In genomic region chr2:85324639-85325465, GRCh38 we compare ENCODE assay signal across 1 cellular context.
TF ChIP-seq lines count a peak whose summit lies in the region.

No MANE protein-coding gene starts in this region.

TF ChIP-seq in HepG2, 621 proteins besides CTCF, POLR2A, EP300 and RAD21 (continued from another document and continues in another):
- no peak for TF ChIP-seq USF2 (IDR thresholded peaks at IDR 0.05; ENCODE audit: low read depth, low read length)
- TF ChIP-seq USF2 (CRISPR knock-in tag; IDR thresholded peaks at IDR 0.05; ENCODE audit: borderline replicate concordance): peak; percentile 50; the same call in 1 of the 2 replicates
- peak; percentile 72; the same call in 1 of the 2 replicates for TF ChIP-seq ZNF816 (CRISPR knock-in tag; IDR thresholded peaks at IDR 0.05; ENCODE audit: borderline replicate concordance)
- TF ChIP-seq SRF (IDR thresholded peaks at IDR 0.05; ENCODE audit: low read depth, low read length): peak; percentile 39; the same call in 1 of the 2 replicates
- peak; percentile 95 for TF ChIP-seq MEF2D (CRISPR knock-in tag; IDR thresholded peaks at IDR 0.05)
- peak; percentile 51 for TF ChIP-seq MED8 (CRISPR knock-in tag; IDR thresholded peaks at IDR 0.05; ENCODE audit: insufficient replicate concordance)
- 0 out of 2 replicates have a peak, but pooled peaks have one; percentile 30 for TF ChIP-seq ZMAT3 (CRISPR knock-in tag; conservative IDR thresholded peaks at IDR 0.05)
- no peak for TF ChIP-seq REL (CRISPR knock-in tag; conservative IDR thresholded peaks at IDR 0.05)
- no peak for TF ChIP-seq ZSCAN20 (CRISPR knock-in tag; IDR thresholded peaks at IDR 0.05; ENCODE audit: borderline replicate concordance)
- peak; percentile 69; the same call in 1 of the 2 replicates for TF ChIP-seq ATF1 (CRISPR knock-in tag; IDR thresholded peaks at IDR 0.05)
- TF ChIP-seq SKI (IDR thresholded peaks at IDR 0.05; ENCODE audit: partially characterized antibody): peak; percentile 95
- TF ChIP-seq ZNF367 (CRISPR knock-in tag; IDR thresholded peaks at IDR 0.05; ENCODE audit: borderline replicate concordance): no peak
- TF ChIP-seq GPN1 (CRISPR knock-in tag; IDR thresholded peaks at IDR 0.05; ENCODE audit: borderline replicate concordance): no peak
- no peak for TF ChIP-seq RBAK (CRISPR knock-in tag; IDR thresholded peaks at IDR 0.05)
- no peak for TF ChIP-seq SP1 (IDR thresholded peaks at IDR 0.05)
- TF ChIP-seq SP1 (CRISPR knock-in tag; IDR thresholded peaks at IDR 0.05): peak; percentile 36
- no peak for TF ChIP-seq SRSF4 (IDR thresholded peaks at IDR 0.05; ENCODE audit: low read depth, low read length, poor library complexity, severe bottlenecking)
- no peak for TF ChIP-seq TBP (CRISPR knock-in tag; IDR thresholded peaks at IDR 0.05)
- no peak for TF ChIP-seq ZNF570 (CRISPR knock-in tag; IDR thresholded peaks at IDR 0.05; ENCODE audit: borderline replicate concordance)
- TF ChIP-seq, protein P1, sequence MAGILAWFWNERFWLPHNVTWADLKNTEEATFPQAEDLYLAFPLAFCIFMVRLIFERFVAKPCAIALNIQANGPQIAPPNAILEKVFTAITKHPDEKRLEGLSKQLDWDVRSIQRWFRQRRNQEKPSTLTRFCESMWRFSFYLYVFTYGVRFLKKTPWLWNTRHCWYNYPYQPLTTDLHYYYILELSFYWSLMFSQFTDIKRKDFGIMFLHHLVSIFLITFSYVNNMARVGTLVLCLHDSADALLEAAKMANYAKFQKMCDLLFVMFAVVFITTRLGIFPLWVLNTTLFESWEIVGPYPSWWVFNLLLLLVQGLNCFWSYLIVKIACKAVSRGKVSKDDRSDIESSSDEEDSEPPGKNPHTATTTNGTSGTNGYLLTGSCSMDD (CRISPR knock-in tag; IDR thresholded peaks at IDR 0.05): no peak
- peak; percentile 97 for TF ChIP-seq TFAP4 (IDR thresholded peaks at IDR 0.05; ENCODE audit: borderline replicate concordance, low read depth)
- TF ChIP-seq CAMTA2 (CRISPR knock-in tag; IDR thresholded peaks at IDR 0.05; ENCODE audit: borderline replicate concordance): no peak
- TF ChIP-seq ZNF670 (CRISPR knock-in tag; IDR thresholded peaks at IDR 0.05; ENCODE audit: borderline replicate concordance): no peak
- TF ChIP-seq, protein P2, sequence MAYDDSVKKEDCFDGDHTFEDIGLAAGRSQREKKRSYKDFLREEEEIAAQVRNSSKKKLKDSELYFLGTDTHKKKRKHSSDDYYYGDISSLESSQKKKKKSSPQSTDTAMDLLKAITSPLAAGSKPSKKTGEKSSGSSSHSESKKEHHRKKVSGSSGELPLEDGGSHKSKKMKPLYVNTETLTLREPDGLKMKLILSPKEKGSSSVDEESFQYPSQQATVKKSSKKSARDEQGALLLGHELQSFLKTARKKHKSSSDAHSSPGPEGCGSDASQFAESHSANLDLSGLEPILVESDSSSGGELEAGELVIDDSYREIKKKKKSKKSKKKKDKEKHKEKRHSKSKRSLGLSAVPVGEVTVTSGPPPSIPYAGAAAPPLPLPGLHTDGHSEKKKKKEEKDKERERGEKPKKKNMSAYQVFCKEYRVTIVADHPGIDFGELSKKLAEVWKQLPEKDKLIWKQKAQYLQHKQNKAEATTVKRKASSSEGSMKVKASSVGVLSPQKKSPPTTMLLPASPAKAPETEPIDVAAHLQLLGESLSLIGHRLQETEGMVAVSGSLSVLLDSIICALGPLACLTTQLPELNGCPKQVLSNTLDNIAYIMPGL (CRISPR knock-in tag; IDR thresholded peaks at IDR 0.05; ENCODE audit: borderline replicate concordance in 1 of 2, low read depth in 1 of 2): 0 out of 4 replicates have a peak, but pooled peaks have one; percentile 16 to 17
- TF ChIP-seq HNF4G (IDR thresholded peaks at IDR 0.05; ENCODE audit: borderline replicate concordance, low read depth, low read length): peak; percentile 79
- peak; percentile 88; the same call in 1 of the 2 replicates for TF ChIP-seq HNF4G (CRISPR knock-in tag; IDR thresholded peaks at IDR 0.05; ENCODE audit: borderline replicate concordance, low read depth)
- TF ChIP-seq KMT2A (CRISPR knock-in tag; IDR thresholded peaks at IDR 0.05): peak; percentile 35; the same call in 1 of the 2 replicates
- TF ChIP-seq, protein P3, sequence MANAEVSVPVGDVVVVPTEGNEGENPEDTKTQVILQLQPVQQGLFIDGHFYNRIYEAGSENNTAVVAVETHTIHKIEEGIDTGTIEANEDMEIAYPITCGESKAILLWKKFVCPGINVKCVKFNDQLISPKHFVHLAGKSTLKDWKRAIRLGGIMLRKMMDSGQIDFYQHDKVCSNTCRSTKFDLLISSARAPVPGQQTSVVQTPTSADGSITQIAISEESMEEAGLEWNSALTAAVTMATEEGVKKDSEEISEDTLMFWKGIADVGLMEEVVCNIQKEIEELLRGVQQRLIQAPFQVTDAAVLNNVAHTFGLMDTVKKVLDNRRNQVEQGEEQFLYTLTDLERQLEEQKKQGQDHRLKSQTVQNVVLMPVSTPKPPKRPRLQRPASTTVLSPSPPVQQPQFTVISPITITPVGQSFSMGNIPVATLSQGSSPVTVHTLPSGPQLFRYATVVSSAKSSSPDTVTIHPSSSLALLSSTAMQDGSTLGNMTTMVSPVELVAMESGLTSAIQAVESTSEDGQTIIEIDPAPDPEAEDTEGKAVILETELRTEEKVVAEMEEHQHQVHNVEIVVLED (CRISPR knock-in tag; IDR thresholded peaks at IDR 0.05; ENCODE audit: borderline replicate concordance): peak; percentile 52; the same call in 1 of the 2 replicates
- TF ChIP-seq ZNF513 (CRISPR knock-in tag; conservative IDR thresholded peaks at IDR 0.05): 0 out of 2 replicates have a peak, but pooled peaks have one; percentile 31
- peak; percentile 79 for TF ChIP-seq PITX1 (CRISPR knock-in tag; IDR thresholded peaks at IDR 0.05)
- TF ChIP-seq CC2D1A (CRISPR knock-in tag; IDR thresholded peaks at IDR 0.05): 0 out of 2 replicates have a peak, but pooled peaks have one; percentile 86
- peak; percentile 96 for TF ChIP-seq RARA (CRISPR knock-in tag; IDR thresholded peaks at IDR 0.05)
- TF ChIP-seq, protein P4, sequence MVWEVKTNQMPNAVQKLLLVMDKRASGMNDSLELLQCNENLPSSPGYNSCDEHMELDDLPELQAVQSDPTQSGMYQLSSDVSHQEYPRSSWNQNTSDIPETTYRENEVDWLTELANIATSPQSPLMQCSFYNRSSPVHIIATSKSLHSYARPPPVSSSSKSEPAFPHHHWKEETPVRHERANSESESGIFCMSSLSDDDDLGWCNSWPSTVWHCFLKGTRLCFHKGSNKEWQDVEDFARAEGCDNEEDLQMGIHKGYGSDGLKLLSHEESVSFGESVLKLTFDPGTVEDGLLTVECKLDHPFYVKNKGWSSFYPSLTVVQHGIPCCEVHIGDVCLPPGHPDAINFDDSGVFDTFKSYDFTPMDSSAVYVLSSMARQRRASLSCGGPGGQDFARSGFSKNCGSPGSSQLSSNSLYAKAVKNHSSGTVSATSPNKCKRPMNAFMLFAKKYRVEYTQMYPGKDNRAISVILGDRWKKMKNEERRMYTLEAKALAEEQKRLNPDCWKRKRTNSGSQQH (CRISPR knock-in tag; IDR thresholded peaks at IDR 0.05; ENCODE audit: low read depth): peak; percentile 70; the same call in 1 of the 2 replicates
- TF ChIP-seq PHF5A (CRISPR knock-in tag; IDR thresholded peaks at IDR 0.05; ENCODE audit: low read depth, unreplicated experiment): peak; percentile 92
- TF ChIP-seq ZNF12 (CRISPR knock-in tag; IDR thresholded peaks at IDR 0.05): peak; percentile 46; the same call in 1 of the 2 replicates
- peak; percentile 58; the same call in 1 of the 2 replicates for TF ChIP-seq ZMYM3 (CRISPR knock-in tag; IDR thresholded peaks at IDR 0.05)
- TF ChIP-seq DZIP1 (CRISPR knock-in tag; IDR thresholded peaks at IDR 0.05): no peak
- peak; percentile 30; the same call in 1 of the 2 replicates for TF ChIP-seq FOXO1 (CRISPR knock-in tag; IDR thresholded peaks at IDR 0.05)
- TF ChIP-seq MAZ (IDR thresholded peaks at IDR 0.05; ENCODE audit: borderline replicate concordance, low read depth, low read length): no peak
- TF ChIP-seq MAZ (CRISPR knock-in tag; IDR thresholded peaks at IDR 0.05; ENCODE audit: low read depth): peak; percentile 59
- TF ChIP-seq IKZF4 (CRISPR knock-in tag; IDR thresholded peaks at IDR 0.05; ENCODE audit: borderline replicate concordance, low read depth, not compliant biosample characterization): no peak
- TF ChIP-seq SP2 (CRISPR knock-in tag; IDR thresholded peaks at IDR 0.05): no peak
- TF ChIP-seq ZNF772 (CRISPR knock-in tag; IDR thresholded peaks at IDR 0.05): peak; percentile 24; the same call in 1 of the 2 replicates
- TF ChIP-seq THYN1 (CRISPR knock-in tag; IDR thresholded peaks at IDR 0.05; ENCODE audit: borderline replicate concordance, low read depth): no peak
- peak in 1 of 2 experiments; percentile 90; a peak in 2 of 4 replicates for TF ChIP-seq KLF16 (CRISPR knock-in tag; IDR thresholded peaks at IDR 0.05)
- no peak; the same call in 1 of the 2 replicates for TF ChIP-seq ZNF460 (CRISPR knock-in tag; IDR thresholded peaks at IDR 0.05; ENCODE audit: borderline replicate concordance)
- TF ChIP-seq, protein P5, sequence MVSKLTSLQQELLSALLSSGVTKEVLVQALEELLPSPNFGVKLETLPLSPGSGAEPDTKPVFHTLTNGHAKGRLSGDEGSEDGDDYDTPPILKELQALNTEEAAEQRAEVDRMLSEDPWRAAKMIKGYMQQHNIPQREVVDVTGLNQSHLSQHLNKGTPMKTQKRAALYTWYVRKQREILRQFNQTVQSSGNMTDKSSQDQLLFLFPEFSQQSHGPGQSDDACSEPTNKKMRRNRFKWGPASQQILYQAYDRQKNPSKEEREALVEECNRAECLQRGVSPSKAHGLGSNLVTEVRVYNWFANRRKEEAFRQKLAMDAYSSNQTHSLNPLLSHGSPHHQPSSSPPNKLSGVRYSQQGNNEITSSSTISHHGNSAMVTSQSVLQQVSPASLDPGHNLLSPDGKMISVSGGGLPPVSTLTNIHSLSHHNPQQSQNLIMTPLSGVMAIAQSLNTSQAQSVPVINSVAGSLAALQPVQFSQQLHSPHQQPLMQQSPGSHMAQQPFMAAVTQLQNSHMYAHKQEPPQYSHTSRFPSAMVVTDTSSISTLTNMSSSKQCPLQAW (CRISPR knock-in tag; IDR thresholded peaks at IDR 0.05): peak; percentile 98
- peak; percentile 96 for TF ChIP-seq HMG20A (CRISPR knock-in tag; IDR thresholded peaks at IDR 0.05; ENCODE audit: borderline replicate concordance)
- 0 out of 2 replicates have a peak, but pooled peaks have one; percentile 80 for TF ChIP-seq NCOA1 (CRISPR knock-in tag; IDR thresholded peaks at IDR 0.05)
- TF ChIP-seq GATAD1 (CRISPR knock-in tag; IDR thresholded peaks at IDR 0.05): no peak; the same call in 1 of the 2 replicates
- 0 out of 2 replicates have a peak, but pooled peaks have one; percentile 10 for TF ChIP-seq ZSCAN25 (CRISPR knock-in tag; IDR thresholded peaks at IDR 0.05)
